In genomic region chr10:73817826-73818225, GRCh38 we compare ENCODE assay signal across 26 cellular contexts. TPM values are rescaled to one million over a fixed set of nuclear protein-coding genes. Genes with fewer than 3 reads are reported as not detected.
A peak's percentile ranks its signal among the peaks of the same experiment; 100 is the strongest.
DNase-seq lines count a peak whose midpoint lies in the region; ATAC-seq and TF ChIP-seq lines count a peak whose summit lies in the region.
"Had no signal": no experiment of that assay in that cellular context is flagged by ENCODE, and none has a peak within 500 bp of the region (broad histone marks: within the 10 kb centered on the region; RNA-seq: fewer than 3 reads in every experiment).

No MANE protein-coding gene starts in this region.

- H3K9me3 Mint-ChIP-seq in CD4-positive, alpha-beta memory T cell = peaks cover 0 to 2% (median 0%) of the 10 kb centered on the region in 8 donors
- H3K9me3 Mint-ChIP-seq in stimulated activated effector memory CD8-positive, alpha-beta T cell treated with anti-CD3 and anti-CD28 coated beads, Interleukin-12 subunit alpha, Interleukin-12 subunit beta, amount 100 ng/mL, for 72 hours = no peaks in the 10 kb centered on the region
- H3K9me3 Mint-ChIP-seq in activated T-cell treated with anti-CD3 and anti-CD28 coated beads, Interleukin-2, amount 50 U/mL, for 24 hours = no peaks in the 10 kb centered on the region
- H3K9me3 Mint-ChIP-seq: T-helper 2 cell treated with Interferon-gamma antibody and Interleukin-4, amounts not matched to agents 5 μg/mL and 100 μg/mL, for 36 hours; type B pancreatic cell had no signal

- DNase-seq in CD4-positive, alpha-beta memory T cell = no peak
- DNase-seq in RWPE1 (ENCODE audit: low spot score) = no peak
- DNase-seq in mesenchymal stem cell = no peak
- DNase-seq in stimulated activated effector memory CD8-positive, alpha-beta T cell treated with anti-CD3 and anti-CD28 coated beads, Interleukin-12 subunit alpha, Interleukin-12 subunit beta, amount 100 ng/mL, for 72 hours (ENCODE audit: low spot score in 2 of 2) = no peak
- no peak for DNase-seq in activated T-cell treated with anti-CD3 and anti-CD28 coated beads, Interleukin-2, amount 50 U/mL, for 24 hours
- DNase-seq in GM10266 (ENCODE audit: extremely low spot score) = no peak
- DNase-seq: activated CD4-positive, alpha-beta T cell treated with anti-CD3 and anti-CD28 coated beads for 4 hours; activated T-cell treated with anti-CD3 and anti-CD28 coated beads, Interleukin-2, amount 50 U/mL, for 1 hour; amniotic stem cell; brain microvascular endothelial cell; glutamatergic neuron; HCEC 1CT; NCI-H1048; NCI-H1694 treated with DMSO at 0.1 percent for 48 hours; NCI-H446; NCI-H748 treated with DMSO at 0.1 percent for 48 hours; SHP77 treated with DMSO at 0.1 percent for 48 hours; stimulated activated CD4-positive, alpha-beta T cell treated with anti-CD3 and anti-CD28 coated beads, Interleukin-12 subunit alpha, Interleukin-12 subunit beta, amount 100 ng/mL, for 4 hours; stimulated activated CD4-positive, alpha-beta T cell treated with anti-CD3 and anti-CD28 coated beads, Interleukin-2, amount 100 ng/mL, for 48 hours had no signal

- H3K79me1 ChIP-seq in mesenchymal stem cell (replicated peaks; ENCODE audit: low read length, poor library complexity, severe bottlenecking) = peaks cover 2% of the 10 kb centered on the region

- no peak overlapping the region for H2BK120ac ChIP-seq in mesenchymal stem cell (ENCODE audit: low read depth, low read length)

- H3K9ac ChIP-seq in mesenchymal stem cell (ENCODE audit: low read length) = no peak overlapping the region
- H3K9ac ChIP-seq: BLaER1 had no signal

- H4K8ac ChIP-seq in mesenchymal stem cell (ENCODE audit: low read length) = no peak overlapping the region

- peaks cover 0 to 4% (median 2%) of the 10 kb centered on the region in 4 donors for H3K4me1 Mint-ChIP-seq in CD4-positive, alpha-beta memory T cell
- no peaks in the 10 kb centered on the region for H3K4me1 Mint-ChIP-seq in stimulated activated effector memory CD8-positive, alpha-beta T cell treated with anti-CD3 and anti-CD28 coated beads, Interleukin-12 subunit alpha, Interleukin-12 subunit beta, amount 100 ng/mL, for 72 hours
- no peaks in the 10 kb centered on the region for H3K4me1 Mint-ChIP-seq in activated T-cell treated with anti-CD3 and anti-CD28 coated beads, Interleukin-2, amount 50 U/mL, for 24 hours (ENCODE audit: low read depth)

- WGBS in mesenchymal stem cell = 97% methylated on average over 5 of the region's 5 CpGs

- no peaks in the 10 kb centered on the region for H3K4me1 ChIP-seq in CD4-positive, alpha-beta memory T cell (ENCODE audit: insufficient read depth, low read length)
- H3K4me1 ChIP-seq in mesenchymal stem cell (ENCODE audit: control insufficient read depth, insufficient read depth, low read depth, low read length) = peaks cover 6% of the 10 kb centered on the region
- H3K4me1 ChIP-seq: BLaER1, Caco-2 had no signal

- H3K36me3 Mint-ChIP-seq in CD4-positive, alpha-beta memory T cell = peaks cover 55 to 71% of the 10 kb centered on the region in 2 donors
- peaks cover 9% of the 10 kb centered on the region for H3K36me3 Mint-ChIP-seq in stimulated activated effector memory CD8-positive, alpha-beta T cell treated with anti-CD3 and anti-CD28 coated beads, Interleukin-12 subunit alpha, Interleukin-12 subunit beta, amount 100 ng/mL, for 72 hours
- peaks cover 69% of the 10 kb centered on the region for H3K36me3 Mint-ChIP-seq in activated T-cell treated with anti-CD3 and anti-CD28 coated beads, Interleukin-2, amount 50 U/mL, for 24 hours (ENCODE audit: low read depth)

- no peaks in the 10 kb centered on the region for H3K27me3 Mint-ChIP-seq in CD4-positive, alpha-beta memory T cell
- H3K27me3 Mint-ChIP-seq in activated T-cell treated with anti-CD3 and anti-CD28 coated beads, Interleukin-2, amount 50 U/mL, for 24 hours = no peaks in the 10 kb centered on the region
- H3K27me3 Mint-ChIP-seq: type B pancreatic cell had no signal

- peak overlapping the region in 4 of 7 donors; percentile 53 to 81 (median 74) for H3K27ac Mint-ChIP-seq in CD4-positive, alpha-beta memory T cell
- peak overlapping the region; percentile 79 for H3K27ac Mint-ChIP-seq in stimulated activated effector memory CD8-positive, alpha-beta T cell treated with anti-CD3 and anti-CD28 coated beads, Interleukin-12 subunit alpha, Interleukin-12 subunit beta, amount 100 ng/mL, for 72 hours
- no peak overlapping the region for H3K27ac Mint-ChIP-seq in activated T-cell treated with anti-CD3 and anti-CD28 coated beads, Interleukin-2, amount 50 U/mL, for 24 hours
- H3K27ac Mint-ChIP-seq: progenitor cell of endocrine pancreas; T-helper 2 cell treated with Interferon-gamma antibody and Interleukin-4, amounts not matched to agents 5 μg/mL and 100 μg/mL, for 36 hours; type B pancreatic cell had no signal

- H3K9me3 ChIP-seq in CD4-positive, alpha-beta memory T cell (ENCODE audit: control insufficient read depth in 1 of 2, low read length in 2 of 2) = no peaks in the 10 kb centered on the region
- no peaks in the 10 kb centered on the region for H3K9me3 ChIP-seq in mesenchymal stem cell (ENCODE audit: control insufficient read depth, low read length)
- H3K9me3 ChIP-seq: BLaER1, Caco-2, right lobe of liver had no signal

- intact Hi-C loops in CD4-positive, alpha-beta memory T cell (cut with micrococcal nuclease) = no loop called here

- no peak overlapping the region for H3K4me2 ChIP-seq in mesenchymal stem cell (ENCODE audit: low read length, poor library complexity, severe bottlenecking)
- H3K4me2 ChIP-seq: BLaER1 had no signal

- no peak overlapping the region for H3K27ac ChIP-seq in CD4-positive, alpha-beta memory T cell (ENCODE audit: low read depth, low read length)
- peak overlapping the region; percentile 86 for H3K27ac ChIP-seq in RWPE1
- H3K27ac ChIP-seq in mesenchymal stem cell (ENCODE audit: low read length, poor library complexity, severe bottlenecking) = no peak overlapping the region
- H3K27ac ChIP-seq: BLaER1, brain microvascular endothelial cell had no signal

- H3K18ac ChIP-seq in mesenchymal stem cell (ENCODE audit: low read depth in 1 of 2, low read length in 2 of 2) = no peak overlapping the region

- H2BK15ac ChIP-seq in mesenchymal stem cell (ENCODE audit: low read depth, poor library complexity, severe bottlenecking) = peak overlapping the region; percentile 15

- H3K14ac ChIP-seq in mesenchymal stem cell (ENCODE audit: low read length in 2 of 2) = no peak overlapping the region

- no peak for TF ChIP-seq CTCF in RWPE1 (conservative IDR thresholded peaks at IDR 0.05; ENCODE audit: low read depth)
- TF ChIP-seq CTCF in GM10266 (IDR thresholded peaks at IDR 0.05; ENCODE audit: control insufficient read depth, insufficient read depth, low read depth, missing control alignments) = no peak

- no peak overlapping the region for H3K4me3 ChIP-seq in CD4-positive, alpha-beta memory T cell (ENCODE audit: low read length in 2 of 2)
- H3K4me3 ChIP-seq in mesenchymal stem cell (ENCODE audit: insufficient read depth in 1 of 2, low read depth in 1 of 2, low read length in 2 of 2) = no peak overlapping the region
- H3K4me3 ChIP-seq: BLaER1, right lobe of liver had no signal

- no peak overlapping the region for H2BK5ac ChIP-seq in mesenchymal stem cell (ENCODE audit: low read depth, low read length, poor library complexity, severe bottlenecking)

- H4K91ac ChIP-seq in mesenchymal stem cell (ENCODE audit: low read length) = no peak overlapping the region

- H3K23ac ChIP-seq in mesenchymal stem cell (ENCODE audit: low read length in 2 of 2) = no peak overlapping the region

- H3K36me3 ChIP-seq in CD4-positive, alpha-beta memory T cell (ENCODE audit: insufficient read depth, low read length) = peaks cover 47% of the 10 kb centered on the region
- peaks cover 46 to 63% of the 10 kb centered on the region in 2 experiments for H3K36me3 ChIP-seq in mesenchymal stem cell (ENCODE audit: control insufficient read depth in 1 of 2, insufficient read depth in 2 of 2, low read depth in 1 of 2, low read length in 2 of 2)
- H3K36me3 ChIP-seq: brain microvascular endothelial cell had no signal

- CTCF ChIA-PET in CD4-positive, alpha-beta memory T cell (lab: Charles Lee; ENCODE audit: partially characterized antibody) = interaction anchor here (1.0 kb wide), 1 partner anchor 62 kb away, joined by 3 read pairs; no protein-coding TSS in a partner anchor
- CTCF ChIA-PET in RWPE1 (lab: Yijun Ruan, JAX) = interaction anchor here (0.6 kb wide), 1 partner anchor 788 kb away, joined by 3 read pairs; no protein-coding TSS in a partner anchor

- H2AFZ ChIP-seq in mesenchymal stem cell (ENCODE audit: low read depth, low read length) = no peak overlapping the region

- H2AK5ac ChIP-seq in mesenchymal stem cell (ENCODE audit: low read length, severe bottlenecking) = no peak overlapping the region

- no peak overlapping the region for H3K4me3 Mint-ChIP-seq in CD4-positive, alpha-beta memory T cell
- no peak overlapping the region for H3K4me3 Mint-ChIP-seq in stimulated activated effector memory CD8-positive, alpha-beta T cell treated with anti-CD3 and anti-CD28 coated beads, Interleukin-12 subunit alpha, Interleukin-12 subunit beta, amount 100 ng/mL, for 72 hours
- no peak overlapping the region for H3K4me3 Mint-ChIP-seq in activated T-cell treated with anti-CD3 and anti-CD28 coated beads, Interleukin-2, amount 50 U/mL, for 24 hours
- H3K4me3 Mint-ChIP-seq: T-helper 2 cell treated with Interferon-gamma antibody and Interleukin-4, amounts not matched to agents 5 μg/mL and 100 μg/mL, for 36 hours; type B pancreatic cell had no signal

- H2BK12ac ChIP-seq in mesenchymal stem cell (ENCODE audit: low read length in 2 of 2) = no peak overlapping the region

- no peaks in the 10 kb centered on the region for H3K27me3 ChIP-seq in CD4-positive, alpha-beta memory T cell (ENCODE audit: insufficient read depth, low read length)
- no peaks in the 10 kb centered on the region for H3K27me3 ChIP-seq in mesenchymal stem cell (ENCODE audit: control insufficient read depth in 1 of 2, insufficient read depth in 1 of 2, low read length in 2 of 2)
- H3K27me3 ChIP-seq: BLaER1, brain microvascular endothelial cell, right lobe of liver had no signal

- POLR2A ChIA-PET in CD4-positive, alpha-beta memory T cell (lab: Charles Lee; ENCODE audit: partially characterized antibody) = no interaction called here
- POLR2A ChIA-PET in RWPE1 (lab: Yijun Ruan, JAX; ENCODE audit: low non-redundant PET) = interaction anchor here (0.5 kb wide), 1 partner anchor 343 kb away, joined by 4 read pairs; no protein-coding TSS in a partner anchor

- peak overlapping the region in 1 of 2 experiments; percentile 17 for H3K4ac ChIP-seq in mesenchymal stem cell (ENCODE audit: low read depth in 1 of 2, low read length in 2 of 2)

- ATAC-seq in stimulated activated effector memory CD8-positive, alpha-beta T cell treated with anti-CD3 and anti-CD28 coated beads, Interleukin-12 subunit alpha, Interleukin-12 subunit beta, amount 100 ng/mL, for 72 hours = no peak
- no peak for ATAC-seq in HG03159 (IDR thresholded peaks at IDR 0.05; ENCODE audit: unreplicated experiment)

RNA-seq across cellular contexts. Expression of gene NDST2, which starts 6.4 kb away (rescaled TPM):
- 10 to 100 TPM; 84.8 to 87.7 TPM for total RNA-seq in CD4-positive, alpha-beta memory T cell
- 10 to 100 TPM; 14.4 to 33.7 TPM for polyA plus RNA-seq in CD4-positive, alpha-beta memory T cell
- polyA plus RNA-seq in mesenchymal stem cell (2013, experiment 1 of 2) = 16.6 TPM
- 16.7 TPM for polyA plus RNA-seq in mesenchymal stem cell (2013, experiment 2 of 2)

RNA-seq across cellular contexts. Expression of gene ZSWIM8, which starts 32.4 kb away (rescaled TPM):
- total RNA-seq in CD4-positive, alpha-beta memory T cell = 100 to 1,000 TPM in 1 of 2 experiments, 10 to 100 TPM in 1; 93.3 to 100 TPM
- 10 to 100 TPM in 1 of 2 donors, 1 to 10 TPM in 1; 4.5 to 24.6 TPM for polyA plus RNA-seq in CD4-positive, alpha-beta memory T cell
- 89.1 TPM for polyA plus RNA-seq in mesenchymal stem cell (2013, experiment 1 of 2)
- 80.7 TPM for polyA plus RNA-seq in mesenchymal stem cell (2013, experiment 2 of 2)

RNA-seq across cellular contexts. Expression of gene CHCHD1, which starts 36.0 kb away (rescaled TPM):
- total RNA-seq in CD4-positive, alpha-beta memory T cell = 10 to 100 TPM; 21.8 to 24.0 TPM
- 10 to 100 TPM; 33.1 to 56.0 TPM for polyA plus RNA-seq in CD4-positive, alpha-beta memory T cell
- 112 TPM for polyA plus RNA-seq in mesenchymal stem cell (2013, experiment 1 of 2)
- polyA plus RNA-seq in mesenchymal stem cell (2013, experiment 2 of 2) = 116 TPM

RNA-seq across cellular contexts. Expression of gene CAMK2G, which starts 56.5 kb away (rescaled TPM):
- total RNA-seq in CD4-positive, alpha-beta memory T cell = 10 to 100 TPM; 64.3 to 70.4 TPM
- 1 to 10 TPM; 3.8 to 7.8 TPM for polyA plus RNA-seq in CD4-positive, alpha-beta memory T cell
- polyA plus RNA-seq in mesenchymal stem cell (2013, experiment 1 of 2) = 17.2 TPM
- polyA plus RNA-seq in mesenchymal stem cell (2013, experiment 2 of 2) = 16.4 TPM
